In the genomic region with DNA sequence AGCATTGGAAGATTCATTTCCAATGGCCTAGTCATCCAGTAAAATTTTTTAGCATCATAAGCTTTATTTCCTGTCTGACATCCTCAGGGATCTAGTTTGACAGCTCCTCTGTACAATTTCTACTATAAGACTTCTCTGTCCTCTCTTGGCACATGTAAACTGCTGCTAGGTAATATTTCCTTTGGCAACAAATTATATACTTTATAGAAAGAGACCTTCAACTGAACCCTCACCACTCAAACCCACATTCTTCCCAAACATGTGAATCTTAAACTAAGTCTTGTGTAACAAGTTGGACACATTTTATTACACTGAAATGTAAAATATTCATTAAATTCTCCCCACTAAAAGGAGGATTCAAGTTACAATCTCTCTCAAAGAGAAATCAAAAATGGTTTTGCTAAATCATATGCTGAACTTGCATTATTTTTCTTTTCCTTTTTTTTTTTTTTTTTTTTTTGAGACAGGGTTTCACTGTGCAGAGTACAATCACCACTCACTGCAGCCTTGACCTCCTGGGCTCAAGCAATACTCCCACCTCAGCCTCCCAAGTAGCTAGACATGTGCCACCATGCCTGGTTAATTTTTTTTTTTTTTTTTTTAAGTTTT, we compare ENCODE assay signal across 1 cellular context.
TF ChIP-seq lines count a peak whose summit lies in the region.

No MANE protein-coding gene starts in this region.

TF ChIP-seq in HepG2, 621 proteins besides CTCF, POLR2A, EP300 and RAD21:
- no peak for TF ChIP-seq ZNF646 (CRISPR knock-in tag; IDR thresholded peaks at IDR 0.05)
- TF ChIP-seq ZNF264 (CRISPR knock-in tag; IDR thresholded peaks at IDR 0.05) = no peak
- no peak for TF ChIP-seq ZC3H4 (CRISPR knock-in tag; IDR thresholded peaks at IDR 0.05; ENCODE audit: borderline replicate concordance)
- peak in 1 of 2 experiments; percentile 36; a peak in 2 of 4 replicates for TF ChIP-seq MAFK (conservative IDR thresholded peaks at IDR 0.05 in 1 of 2, IDR thresholded peaks at IDR 0.05 in 1 of 2; ENCODE audit: low read length in 2 of 2)
- TF ChIP-seq ZNF792 (CRISPR knock-in tag; IDR thresholded peaks at IDR 0.05) = no peak
